ENCODE assay signal across 6 cellular contexts in the genomic region with DNA sequence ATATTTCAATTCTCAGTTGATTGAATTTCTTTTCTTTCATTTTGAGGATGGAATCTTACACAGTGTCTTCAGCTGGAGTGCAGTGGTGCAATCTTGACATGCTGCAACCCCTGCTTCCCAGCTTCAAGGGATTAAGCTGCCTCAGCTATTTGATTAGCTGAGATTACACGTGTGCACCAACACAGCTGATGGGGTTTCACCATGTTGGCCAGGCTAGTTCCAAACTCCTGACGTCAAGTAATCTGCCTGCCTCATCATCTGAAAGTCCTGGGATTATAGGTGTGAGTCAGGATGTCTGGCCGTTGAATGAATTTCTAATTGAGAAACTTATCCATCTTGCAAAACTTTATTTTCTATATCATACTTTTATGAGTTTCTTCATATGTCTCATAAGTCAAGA. TPM values are rescaled to one million over a fixed set of nuclear protein-coding genes. Genes with fewer than 3 reads are reported as not detected.
"Had no signal": no experiment of that assay in that cellular context is flagged by ENCODE, and none has a peak within 500 bp of the region (broad histone marks: within the 10 kb centered on the region; RNA-seq: fewer than 3 reads in every experiment).

No MANE protein-coding gene starts in this region.

RNA-seq across cellular contexts. Expression of a gene that starts 28.0 kb away (rescaled TPM):
- total RNA-seq: HepG2, HT-29, HT1080, IMR-90, K562 had no signal
- polyA plus RNA-seq: HepG2, IgD-negative memory B cell, IMR-90, K562 had no signal
